Comparison of ENCODE assay signal across 25 cellular contexts in genomic region chr3:13054705-13055285, GRCh38. TPM values are rescaled to one million over a fixed set of nuclear protein-coding genes. Genes with fewer than 3 reads are reported as not detected.
DNase-seq lines count a peak whose midpoint lies in the region; ATAC-seq and TF ChIP-seq lines count a peak whose summit lies in the region.
"Had no signal": no experiment of that assay in that cellular context is flagged by ENCODE, and none has a peak within 500 bp of the region (broad histone marks: within the 10 kb centered on the region; RNA-seq: fewer than 3 reads in every experiment).

No MANE protein-coding gene starts in this region.

- H3K4me3 Mint-ChIP-seq in CD4-positive, alpha-beta T cell, result no peak overlapping the region
- no peak overlapping the region for H3K4me3 Mint-ChIP-seq in effector memory CD8-positive, alpha-beta T cell
- H3K4me3 Mint-ChIP-seq: CD8-positive, alpha-beta memory T cell had no signal

- H3K27ac Mint-ChIP-seq in CD4-positive, alpha-beta T cell, result no peak overlapping the region
- H3K27ac Mint-ChIP-seq in effector memory CD8-positive, alpha-beta T cell, result peak overlapping the region in 1 of 2 donors; percentile 44

- POLR2A ChIA-PET in CD4-positive, alpha-beta T cell (lab: Charles Lee), result no interaction called here

- peaks cover 13 to 98% (median 86%) of the 10 kb centered on the region in 10 experiments for H3K4me1 ChIP-seq in BLaER1 treated with 17β-estradiol and CSF1 and Interleukin-3, amounts not matched to agents 10 nM and 100 nM
- H3K4me1 ChIP-seq in tibial artery, result peaks cover 0 to 27% (median 16%) of the 10 kb centered on the region in 4 donors
- H3K4me1 ChIP-seq: A549 had no signal

- H3K27ac ChIP-seq in BLaER1 treated with 17β-estradiol and CSF1 and Interleukin-3, amounts not matched to agents 10 nM and 100 nM, result peak overlapping the region in 7 of 11 experiments; percentile 8 to 59 (median 19); a peak in 10 of 22 replicates
- H3K27ac ChIP-seq in layer of hippocampus (ENCODE audit: low read depth, low read length) (peak overlapping the region; percentile 74), tibial artery (peak overlapping the region; percentile 31 to 59)
- H3K27ac ChIP-seq in CD4-positive, alpha-beta T cell (ENCODE audit: low read depth, low read length), result no peak overlapping the region
- H3K27ac ChIP-seq: A549, C4-2B had no signal

- no peaks in the 10 kb centered on the region for H3K9me3 Mint-ChIP-seq in CD4-positive, alpha-beta T cell
- no peaks in the 10 kb centered on the region for H3K9me3 Mint-ChIP-seq in effector memory CD8-positive, alpha-beta T cell
- H3K9me3 Mint-ChIP-seq: CD8-positive, alpha-beta memory T cell had no signal

- H4K20me1 ChIP-seq in BLaER1 treated with 17β-estradiol and CSF1 and Interleukin-3, amounts not matched to agents 10 nM and 100 nM, result peaks cover 0 to 74% (median 0%) of the 10 kb centered on the region in 11 experiments; a peak in 3 of 22 replicates

- no peak for TF ChIP-seq CTCF in tibial artery (IDR thresholded peaks at IDR 0.05)
- TF ChIP-seq CTCF in CD4-positive, alpha-beta T cell (IDR thresholded peaks at IDR 0.05), result no peak

- peaks cover 0 to 9% (median 0%) of the 10 kb centered on the region in 11 experiments; a peak in 2 of 22 replicates for H3K36me3 ChIP-seq in BLaER1 treated with 17β-estradiol and CSF1 and Interleukin-3, amounts not matched to agents 10 nM and 100 nM
- no peaks in the 10 kb centered on the region for H3K36me3 ChIP-seq in tibial artery

- intact Hi-C loops in tibial artery (cut with DNase I; ENCODE audit: low total_unique reads), result no loop called here
- intact Hi-C loops in CD4-positive, alpha-beta T cell (cut with DNase I, micrococcal nuclease), result no loop called here

- no peaks in the 10 kb centered on the region for H3K27me3 ChIP-seq in BLaER1 treated with 17β-estradiol and CSF1 and Interleukin-3, amounts not matched to agents 10 nM and 100 nM
- H3K27me3 ChIP-seq in layer of hippocampus (ENCODE audit: control insufficient read depth, insufficient read depth, low read length), result no peaks in the 10 kb centered on the region
- H3K27me3 ChIP-seq in tibial artery, result no peaks in the 10 kb centered on the region
- no peaks in the 10 kb centered on the region for H3K27me3 ChIP-seq in CD4-positive, alpha-beta T cell (ENCODE audit: control insufficient read depth, insufficient read depth, low read length)

- CTCF ChIA-PET in CD4-positive, alpha-beta T cell (lab: Charles Lee), result no interaction called here

- H3K27me3 Mint-ChIP-seq in CD4-positive, alpha-beta T cell, result no peaks in the 10 kb centered on the region
- no peaks in the 10 kb centered on the region for H3K27me3 Mint-ChIP-seq in effector memory CD8-positive, alpha-beta T cell
- H3K27me3 Mint-ChIP-seq: CD8-positive, alpha-beta memory T cell had no signal

- no peaks in the 10 kb centered on the region for H3K4me1 Mint-ChIP-seq in CD4-positive, alpha-beta T cell (ENCODE audit: low read depth)
- peaks cover 4 to 7% of the 10 kb centered on the region in 2 donors for H3K4me1 Mint-ChIP-seq in effector memory CD8-positive, alpha-beta T cell (ENCODE audit: low read depth in 2 of 2)

- H3K4me3 ChIP-seq in BLaER1 treated with 17β-estradiol and CSF1 and Interleukin-3, amounts not matched to agents 10 nM and 100 nM, result no peak overlapping the region
- H3K4me3 ChIP-seq in tibial artery, result no peak overlapping the region
- H3K4me3 ChIP-seq: A549 had no signal

- peak overlapping the region in 6 of 11 experiments; percentile 2 to 35 (median 20); a peak in 6 of 22 replicates for H3K9ac ChIP-seq in BLaER1 treated with 17β-estradiol and CSF1 and Interleukin-3, amounts not matched to agents 10 nM and 100 nM

- peak in 32 of 58 donors; percentile 20 to 69 (median 40) for DNase-seq in anterior cingulate cortex (lab: John Stamatoyannopoulos, UW)
- no peak for DNase-seq in tibial artery
- DNase-seq in 8988T, result no peak
- DNase-seq in CD4-positive, alpha-beta T cell, result no peak
- DNase-seq in effector memory CD8-positive, alpha-beta T cell, result no peak
- DNase-seq: AML-193; CD8-positive, alpha-beta memory T cell; DMS 273 treated with DMSO at 0.1 percent for 48 hours; DMS79; GF-D8; Kasumi-1; NCI-H1092 treated with DMSO at 0.1 percent for 48 hours; NCI-H1436; NCI-H187; NCI-H2081 treated with DMSO at 0.1 percent for 48 hours; NCI-H2171; NCI-H226; NCI-H510A; NCI-H69; RPMI8226; SHP77 had no signal

- H3K36me3 Mint-ChIP-seq in CD4-positive, alpha-beta T cell (ENCODE audit: low read depth), result no peaks in the 10 kb centered on the region
- H3K36me3 Mint-ChIP-seq in effector memory CD8-positive, alpha-beta T cell (ENCODE audit: insufficient read depth), result peaks cover 6% of the 10 kb centered on the region
- H3K36me3 Mint-ChIP-seq: CD8-positive, alpha-beta memory T cell had no signal

- H3K4me2 ChIP-seq in BLaER1 treated with 17β-estradiol and CSF1 and Interleukin-3, amounts not matched to agents 10 nM and 100 nM, result peak overlapping the region in 9 of 11 experiments; percentile 69 to 98 (median 94); a peak in 17 of 22 replicates
- H3K4me2 ChIP-seq: A549 had no signal

- no peak for ATAC-seq in CD4-positive, alpha-beta T cell (ENCODE audit: poor library complexity)
- no peak for ATAC-seq in effector memory CD8-positive, alpha-beta T cell (replicated peaks)
- ATAC-seq: A549 had no signal

- no peaks in the 10 kb centered on the region for H3K9me3 ChIP-seq in BLaER1 treated with 17β-estradiol and CSF1 and Interleukin-3, amounts not matched to agents 10 nM and 100 nM (replicated peaks in 1 of 11)
- no peaks in the 10 kb centered on the region for H3K9me3 ChIP-seq in tibial artery
- H3K9me3 ChIP-seq in CD4-positive, alpha-beta T cell (ENCODE audit: control insufficient read depth, low read length), result no peaks in the 10 kb centered on the region
- H3K9me3 ChIP-seq: A549 had no signal

RNA-seq across cellular contexts. Expression of gene IQSEC1, which starts 18.4 kb away (rescaled TPM):
- total RNA-seq in CD4-positive, alpha-beta T cell, result 100 to 1,000 TPM; 102 to 108 TPM

Comparison
In these comparisons a context has a peak if more than half of its experiments do, and no peak if none do; other contexts are left out.
1. DNase-seq: peak in anterior cingulate cortex (32 of 58); none in tibial artery (0 of 2), 8988T (single experiment), CD4-positive, alpha-beta T cell (0 of 10) and effector memory CD8-positive, alpha-beta T cell (0 of 3).